1 cellular context compared by ENCODE assay signal in the genomic region with DNA sequence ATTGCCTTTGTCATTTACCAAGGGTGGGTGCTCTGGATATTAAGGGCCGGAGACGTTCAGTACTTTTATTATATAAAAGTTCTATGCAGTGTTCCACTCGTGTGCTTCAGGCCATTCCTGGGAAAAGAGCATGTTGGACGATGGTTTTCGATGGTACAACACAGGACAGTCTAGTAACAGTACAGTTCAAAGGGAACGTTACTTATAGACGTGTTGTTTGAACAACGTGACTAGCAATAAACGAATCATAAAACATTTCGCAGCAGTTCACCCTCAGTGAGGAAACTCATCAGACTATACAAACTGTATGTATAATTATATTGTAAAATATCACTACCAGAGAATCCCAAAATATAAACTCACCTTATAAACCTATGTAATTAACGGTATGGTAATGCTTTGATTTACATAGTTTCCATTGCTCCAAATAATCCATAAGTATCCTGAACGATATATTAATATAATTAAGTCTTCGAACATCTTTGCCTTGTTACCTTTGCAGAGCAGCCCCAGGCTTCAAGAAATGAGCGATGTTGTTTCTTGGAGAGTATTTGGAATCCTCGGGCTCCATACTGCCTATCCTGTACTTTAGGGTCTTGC.
TF ChIP-seq lines count a peak whose summit lies in the region.

No MANE protein-coding gene starts in this region.

TF ChIP-seq in endothelial cell of umbilical vein, 7 proteins besides CTCF, POLR2A, EP300 and RAD21:
- TF ChIP-seq GATA2 (IDR thresholded peaks at IDR 0.05; ENCODE audit: insufficient read depth, insufficient read length, low read depth, low read length): no peak
- TF ChIP-seq EZH2 (IDR thresholded peaks at IDR 0.05; ENCODE audit: borderline replicate concordance, low read depth, low read length, severe bottlenecking): no peak
- TF ChIP-seq POLR2AphosphoS5 (IDR thresholded peaks at IDR 0.05; ENCODE audit: insufficient read depth, low read depth, low read length): no peak
- TF ChIP-seq JUN (IDR thresholded peaks at IDR 0.05; ENCODE audit: borderline replicate concordance, insufficient read depth, insufficient read length, low read depth): no peak
- TF ChIP-seq, protein P1, sequence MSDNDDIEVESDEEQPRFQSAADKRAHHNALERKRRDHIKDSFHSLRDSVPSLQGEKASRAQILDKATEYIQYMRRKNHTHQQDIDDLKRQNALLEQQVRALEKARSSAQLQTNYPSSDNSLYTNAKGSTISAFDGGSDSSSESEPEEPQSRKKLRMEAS (IDR thresholded peaks at IDR 0.05; ENCODE audit: insufficient read depth, insufficient read length): no peak
- TF ChIP-seq MYC (IDR thresholded peaks at IDR 0.05; ENCODE audit: low read depth, low read length): no peak
- no peak for TF ChIP-seq FOS (IDR thresholded peaks at IDR 0.05; ENCODE audit: borderline replicate concordance, insufficient read depth, low read length)
